Comparison of ENCODE assay signal across 9 cellular contexts in the genomic region with DNA sequence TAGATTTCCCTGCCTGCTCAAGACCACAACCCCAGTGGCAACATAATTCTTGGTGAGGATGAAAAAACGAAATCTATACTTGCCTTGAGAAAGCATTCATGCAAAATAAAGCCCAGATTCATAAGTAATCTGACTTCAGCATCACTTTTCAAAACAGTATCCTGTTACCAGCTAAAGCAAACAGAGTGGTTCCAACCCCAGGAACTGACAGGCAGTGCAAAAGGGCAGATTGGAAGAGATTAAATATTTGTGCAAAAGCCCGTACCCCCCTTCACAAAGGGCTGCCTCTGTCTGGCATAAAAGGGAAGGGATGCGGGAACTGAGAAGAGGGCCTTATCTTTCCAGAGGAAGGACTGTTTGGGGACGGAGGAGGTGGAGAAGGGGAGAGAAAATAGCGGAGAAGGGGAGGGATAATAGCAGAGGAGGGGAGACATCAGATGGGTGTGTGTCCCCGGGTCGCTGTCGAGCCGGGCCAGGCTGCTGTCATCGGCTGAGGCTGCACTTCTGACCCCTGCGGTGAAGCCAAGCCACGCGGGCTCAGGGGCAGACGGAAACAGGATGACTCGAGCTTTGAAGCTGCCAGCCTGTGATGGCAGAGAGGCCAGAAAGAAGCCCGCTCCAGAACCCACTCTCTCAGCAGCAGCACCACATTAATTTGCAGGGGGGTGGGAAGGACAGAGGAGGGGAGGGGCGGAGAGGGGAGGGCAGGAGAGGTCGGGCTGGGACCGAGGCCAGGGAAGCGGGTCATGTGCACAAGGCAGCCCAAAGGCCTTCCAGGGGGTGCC. TPM values are rescaled to one million over a fixed set of nuclear protein-coding genes. Genes with fewer than 3 reads are reported as not detected.
A peak's percentile ranks its signal among the peaks of the same experiment; 100 is the strongest.
DNase-seq lines count a peak whose midpoint lies in the region; ATAC-seq, FAIRE-seq and TF ChIP-seq lines count a peak whose summit lies in the region.
"Not testable (repeated sequence)": the region's sequence is repeated elsewhere in the genome, so short reads cannot be mapped to it uniquely, and the experiment has no call there.
"Had no signal": no experiment of that assay in that cellular context is flagged by ENCODE, and none has a peak within 500 bp of the region (broad histone marks: within the 10 kb centered on the region; RNA-seq: fewer than 3 reads in every experiment).

No MANE protein-coding gene starts in this region.

- 4 to 9% methylated on average over 16 to 20 of the region's 20 CpGs for WGBS in GM23248 (ENCODE audit: low coverage in 1 of 2, low lambda C conversion rate in 2 of 2, missing lambda C conversion rate in 2 of 2), 2 experiments
- 5 to 8% methylated on average over 18 to 20 of the region's 20 CpGs for WGBS in lung, 2 donors
- WGBS in psoas muscle, 3 donors, result 5 to 13% (median 9%) methylated on average over 19 to 20 of the region's 20 CpGs

- not testable (repeated sequence) for H3F3A ChIP-seq in GM23248 (ENCODE audit: insufficient read depth)

- H3K9me3 ChIP-seq in GM23248 (ENCODE audit: low read depth); lung (ENCODE audit: control insufficient read depth in 2 of 2, insufficient read depth in 1 of 2, low read length in 1 of 2); psoas muscle: not testable (repeated sequence)

- in situ Hi-C loops in GM23248 (cut with MboI), result not testable (repeated sequence)

- peak overlapping the region; percentile 21 for H3K4me2 ChIP-seq in GM23248 (ENCODE audit: unreplicated experiment)

- H3K27ac ChIP-seq in GM23248, psoas muscle: not testable (repeated sequence)
- peak overlapping the region; percentile 55 to 62 for H3K27ac ChIP-seq in lung (ENCODE audit: low read depth in 1 of 2, low read length in 1 of 2)

- not testable (repeated sequence) for H3K4me1 Mint-ChIP-seq in glutamatergic neuron (ENCODE audit: low read depth, unreplicated experiment)

- ATAC-seq in lung (ENCODE audit: insufficient read depth, low FRiP score), result peak; percentile 43
- ATAC-seq in psoas muscle, result peak; percentile 81 to 89 (median 84)

- H3K36me3 ChIP-seq in GM23248 (ENCODE audit: low read depth); lung (ENCODE audit: control insufficient read depth in 2 of 2, insufficient read depth in 2 of 2, low read length in 2 of 2); psoas muscle (ENCODE audit: insufficient read depth in 1 of 2, low read depth in 1 of 2): not testable (repeated sequence)

- H3K79me2 ChIP-seq in GM23248 (ENCODE audit: insufficient read depth), result not testable (repeated sequence)

- not testable (repeated sequence) for H3K27me3 Mint-ChIP-seq in glutamatergic neuron (ENCODE audit: unreplicated experiment)

- H2AFZ ChIP-seq in GM23248, result not testable (repeated sequence)

- H3K4me3 ChIP-seq in GM23248, lung, psoas muscle: not testable (repeated sequence)

- H3K9me2 ChIP-seq in GM23248 (ENCODE audit: insufficient read depth), result not testable (repeated sequence)

- not testable (repeated sequence) for H3K4me3 Mint-ChIP-seq in glutamatergic neuron (ENCODE audit: unreplicated experiment)

- not testable (repeated sequence) for H3K36me3 Mint-ChIP-seq in glutamatergic neuron (ENCODE audit: unreplicated experiment)

- H3K9ac ChIP-seq in GM23248, result not testable (repeated sequence)

- H3K4me1 ChIP-seq in GM23248 (ENCODE audit: insufficient read depth); lung (ENCODE audit: control insufficient read depth in 2 of 2, insufficient read depth in 2 of 2, low read length in 2 of 2): not testable (repeated sequence)
- peaks cover 14% of the 10 kb centered on the region for H3K4me1 ChIP-seq in psoas muscle

- not testable (repeated sequence) for H3K9me3 Mint-ChIP-seq in glutamatergic neuron (ENCODE audit: unreplicated experiment)

- H3K27me3 ChIP-seq in GM23248 (replicated peaks; ENCODE audit: insufficient read depth), result peaks cover 18% of the 10 kb centered on the region; the same call in 1 of the 2 replicates
- H3K27me3 ChIP-seq in lung (ENCODE audit: control insufficient read depth, insufficient read depth); psoas muscle (ENCODE audit: insufficient read depth in 3 of 3, low read length in 2 of 3): not testable (repeated sequence)

- DNase-seq in GM23248 (peak; percentile 48), NCI-H2171 (lab: John Stamatoyannopoulos, UW) (peak; percentile 1), astrocyte of the hippocampus (ENCODE audit: low read depth, low spot score) (peak; percentile 69), glutamatergic neuron (peak; percentile 39), psoas muscle (peak; percentile 44 to 72)
- DNase-seq in lung (ENCODE audit: low spot score), result not testable (repeated sequence)

- FAIRE-seq in TTC549 (lab: Jason Lieb, UNC), result peak; percentile 100

- TF ChIP-seq CTCF in glutamatergic neuron (IDR thresholded peaks at IDR 0.05; ENCODE audit: partially characterized antibody, unreplicated experiment); lung (IDR thresholded peaks at IDR 0.05; ENCODE audit: control extremely low read depth, extremely low read depth); psoas muscle (IDR thresholded peaks at IDR 0.05): not testable (repeated sequence)

- H4K20me1 ChIP-seq in GM23248 (ENCODE audit: insufficient read depth), result not testable (repeated sequence)

- not testable (repeated sequence) for H3K27ac Mint-ChIP-seq in glutamatergic neuron (ENCODE audit: unreplicated experiment)

- intact Hi-C loops in psoas muscle (cut with DNase I), result not testable (repeated sequence)

RNA-seq across cellular contexts. Expression of a gene that starts 29.5 kb away (rescaled TPM):
- total RNA-seq in GM23248 (2014; rRNA removed; shearing (Covaris generic)), result not detected in 2 replicates
- polyA plus RNA-seq in GM23248 (2016; fragmentation: Nextera tagmentation; extraction: Ambion mirVana), result not detected in 2 replicates
- not detected for total RNA-seq in glutamatergic neuron (ENCODE audit: unreplicated experiment)
- not detected for total RNA-seq in lung
- polyA plus RNA-seq in lung, result not detected
- not detected for total RNA-seq in psoas muscle
- not detected for polyA plus RNA-seq in psoas muscle
- total RNA-seq: activated T-helper 2 cell treated with anti-CD3 and anti-CD28 coated beads, Interferon-gamma antibody, Interleukin-2, Interleukin-4, amounts not matched to agents 10 μg/mL and 5 μg/mL and 100 μg/mL, durations not matched to agents 14 hours and 24 hours and 36 hours; vagina had no signal
